In genomic region chr3:72100626-72101187, GRCh38 we compare ENCODE assay signal across 9 cellular contexts.
DNase-seq lines count a peak whose midpoint lies in the region; ATAC-seq, FAIRE-seq and TF ChIP-seq lines count a peak whose summit lies in the region.
"Had no signal": no experiment of that assay in that cellular context is flagged by ENCODE, and none has a peak within 500 bp of the region (broad histone marks: within the 10 kb centered on the region; RNA-seq: fewer than 3 reads in every experiment).

No MANE protein-coding gene starts in this region.

- H3K27ac Mint-ChIP-seq in CD14-positive monocyte = peak overlapping the region; percentile 100

- TF ChIP-seq CTCF in CD14-positive monocyte (IDR thresholded peaks at IDR 0.05) = no peak
- TF ChIP-seq CTCF in Peyer's patch (IDR thresholded peaks at IDR 0.05) = no peak
- TF ChIP-seq CTCF in stomach (IDR thresholded peaks at IDR 0.05) = no peak

- H3K9me3 Mint-ChIP-seq in CD14-positive monocyte = peaks cover 0 to 3% (median 0%) of the 10 kb centered on the region in 7 donors

- intact Hi-C loops in CD14-positive monocyte (cut with micrococcal nuclease) = loop anchor here (2.0 to 10.0 kb wide), 7 partner anchors 20 to 244 kb away; no protein-coding TSS in a partner anchor
- intact Hi-C loops in stomach (cut with DNase I; ENCODE audit: low total_unique reads) = no loop called here

- TF ChIP-seq EP300 in stomach (IDR thresholded peaks at IDR 0.05) = no peak

- H3K27me3 ChIP-seq in Peyer's patch = no peaks in the 10 kb centered on the region
- H3K27me3 ChIP-seq in neuronal stem cell (ENCODE audit: control insufficient read depth in 3 of 3, insufficient read depth in 3 of 3, low read depth in 1 of 3, low read length in 3 of 3) = peaks cover 0 to 9% (median 2%) of the 10 kb centered on the region in 3 experiments
- H3K27me3 ChIP-seq in stomach = peaks cover 0 to 12% (median 0%) of the 10 kb centered on the region in 3 donors

- peak; percentile 70 for ATAC-seq in HG03378 (IDR thresholded peaks at IDR 0.05; ENCODE audit: unreplicated experiment)

- peak; percentile 99 for DNase-seq in CD14-positive monocyte (ENCODE audit: low spot score)
- peak; percentile 67 for DNase-seq in GM19238 (ENCODE audit: insufficient read length, low spot score)
- peak; percentile 70 to 87 (median 78) for DNase-seq in Peyer's patch
- peak; percentile 73 for DNase-seq in activated T-helper 9 cell treated with anti-CD3 and anti-CD28 coated beads, Interleukin-2, amount 50 U/mL, for 16 hours (ENCODE audit: low read depth)
- peak; percentile 38 to 83 for DNase-seq in frontal cortex (ENCODE audit: low spot score in 2 of 2)
- DNase-seq in neuronal stem cell (ENCODE audit: low spot score) = peak; percentile 52
- DNase-seq in stomach = peak; percentile 75

- no peak overlapping the region for H3K9ac ChIP-seq in neuronal stem cell (ENCODE audit: low read depth, low read length, poor library complexity)

- H3K18ac ChIP-seq in neuronal stem cell (ENCODE audit: low read length) = peak overlapping the region; percentile 71

- H3K36me3 ChIP-seq in Peyer's patch (no peaks in the 10 kb centered on the region), neuronal stem cell (replicated peaks in 1 of 2; ENCODE audit: control insufficient read depth in 2 of 2, insufficient read depth in 2 of 2, low read length in 2 of 2) (no peaks in the 10 kb centered on the region), stomach (no peaks in the 10 kb centered on the region)

- no peak overlapping the region for H2AK5ac ChIP-seq in neuronal stem cell (ENCODE audit: low read depth, low read length)

- H3K4ac ChIP-seq in neuronal stem cell (ENCODE audit: low read length) = no peak overlapping the region

- WGBS in neuronal stem cell (ENCODE audit: extremely low coverage in 2 of 2, insufficient read length in 2 of 2, insufficient replicate concordance in 1 of 2), 2 donors = no CpG with 5 or more reads among the region's 21 CpGs
- WGBS in stomach, 5 donors = 0 to 16% (median 1%) methylated on average over 6 to 21 of the region's 21 CpGs

- peaks cover 1 to 7% (median 1%) of the 10 kb centered on the region in 3 donors for H3K27me3 Mint-ChIP-seq in CD14-positive monocyte (ENCODE audit: low read depth in 3 of 3)

- H4K8ac ChIP-seq in neuronal stem cell (ENCODE audit: low read depth, low read length) = no peak overlapping the region

- H4K91ac ChIP-seq in neuronal stem cell (ENCODE audit: low read depth, low read length, poor library complexity) = no peak overlapping the region

- TF ChIP-seq POLR2A in Peyer's patch (IDR thresholded peaks at IDR 0.05) (no peak), stomach (IDR thresholded peaks at IDR 0.05) (no peak)

- H2BK120ac ChIP-seq in neuronal stem cell (ENCODE audit: low read depth, low read length) = no peak overlapping the region

- peaks cover 20 to 28% of the 10 kb centered on the region in 2 donors for H3K36me3 Mint-ChIP-seq in CD14-positive monocyte

- no peak overlapping the region for H3K14ac ChIP-seq in neuronal stem cell (ENCODE audit: low read length)

- H3K27ac ChIP-seq in Peyer's patch (peak overlapping the region in 3 of 4 donors; percentile 24 to 43 (median 27)), neuronal stem cell (replicated peaks; ENCODE audit: low read length) (no peak overlapping the region), stomach (peak overlapping the region in 4 of 5 donors; percentile 15 to 68 (median 62))

- H3K4me1 ChIP-seq in Peyer's patch = peaks cover 0 to 26% (median 10%) of the 10 kb centered on the region in 4 donors
- H3K4me1 ChIP-seq in neuronal stem cell (ENCODE audit: control insufficient read depth in 2 of 2, insufficient read depth in 1 of 2, low read depth in 1 of 2, low read length in 2 of 2) = peaks cover 2 to 3% of the 10 kb centered on the region in 2 donors
- peaks cover 9 to 34% (median 15%) of the 10 kb centered on the region in 4 donors for H3K4me1 ChIP-seq in stomach

- peak overlapping the region; percentile 84 for H3K4me2 ChIP-seq in neuronal stem cell (ENCODE audit: insufficient read depth, low read length, poor library complexity, severe bottlenecking)

- peaks cover 65% of the 10 kb centered on the region for H3K4me1 Mint-ChIP-seq in CD14-positive monocyte

- H3K79me1 ChIP-seq in neuronal stem cell (ENCODE audit: low read depth, low read length) = no peaks in the 10 kb centered on the region

- H2AFZ ChIP-seq in neuronal stem cell (ENCODE audit: low read length) = peak overlapping the region; percentile 93

- H3K9me3 ChIP-seq in Peyer's patch (no peaks in the 10 kb centered on the region), neuronal stem cell (replicated peaks in 1 of 2; ENCODE audit: control insufficient read depth in 2 of 2, insufficient read depth in 1 of 2, low read depth in 1 of 2, low read length in 2 of 2) (peaks cover 0 to 1% of the 10 kb centered on the region in 2 donors), stomach (no peaks in the 10 kb centered on the region)

- H2BK5ac ChIP-seq in neuronal stem cell (ENCODE audit: low read length) = no peak overlapping the region

- H2BK15ac ChIP-seq in neuronal stem cell (ENCODE audit: low read length) = no peak overlapping the region

- peak overlapping the region; percentile 81 to 91 for H3K4me3 Mint-ChIP-seq in CD14-positive monocyte

- peak overlapping the region in 3 of 4 donors; percentile 28 to 45 (median 41) for H3K4me3 ChIP-seq in Peyer's patch
- peak overlapping the region; percentile 40 to 79 for H3K4me3 ChIP-seq in neuronal stem cell (ENCODE audit: low read length in 2 of 2)
- peak overlapping the region; percentile 26 to 42 (median 34) for H3K4me3 ChIP-seq in stomach

- H2BK12ac ChIP-seq in neuronal stem cell (ENCODE audit: low read length) = no peak overlapping the region

- no peak for FAIRE-seq in frontal cortex (lab: Jason Lieb, UNC)
- FAIRE-seq: TTC549 had no signal

- no peak overlapping the region for H3K23ac ChIP-seq in neuronal stem cell (ENCODE audit: low read depth, low read length, poor library complexity)
